12 cellular contexts compared by ENCODE assay signal in the genomic region with DNA sequence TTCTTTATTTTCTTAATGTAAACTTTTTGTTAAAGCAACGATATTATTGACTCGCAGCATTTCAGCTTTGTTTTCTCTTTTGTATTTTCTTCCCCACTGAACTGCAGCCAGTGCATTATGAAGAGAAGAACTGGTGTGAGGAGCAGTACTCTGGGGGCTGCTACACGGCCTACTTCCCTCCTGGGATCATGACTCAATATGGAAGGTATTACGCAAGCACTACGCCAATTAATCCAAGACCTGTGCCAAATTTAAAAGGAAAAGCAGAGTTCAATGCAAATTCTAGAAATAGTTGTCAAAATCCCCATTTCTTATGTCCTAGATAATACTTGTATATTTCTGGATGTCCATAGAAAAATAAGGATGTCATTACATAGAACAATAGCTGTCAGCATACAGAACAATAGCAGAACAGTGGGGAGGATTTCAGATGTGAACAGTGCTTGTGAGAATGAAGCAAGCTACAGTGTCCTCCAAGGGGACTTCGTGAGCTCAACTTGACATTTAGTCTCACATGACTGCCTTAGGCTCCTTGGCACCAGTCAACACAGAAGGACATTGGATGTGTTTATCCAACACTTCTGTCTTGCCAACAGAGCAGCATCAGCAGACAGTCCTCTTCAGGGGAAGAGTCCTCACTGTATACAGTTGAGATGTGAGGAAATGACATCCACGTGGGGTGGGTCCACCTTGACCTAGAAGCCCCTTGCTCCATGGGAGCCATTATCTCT.
DNase-seq lines count a peak whose midpoint lies in the region; ATAC-seq, FAIRE-seq and TF ChIP-seq lines count a peak whose summit lies in the region.
"Had no signal": no experiment of that assay in that cellular context is flagged by ENCODE, and none has a peak within 500 bp of the region (broad histone marks: within the 10 kb centered on the region; RNA-seq: fewer than 3 reads in every experiment).

No MANE protein-coding gene starts in this region.

- H3K36me3 ChIP-seq in mucosa of descending colon (ENCODE audit: low read depth) = no peaks in the 10 kb centered on the region
- H3K36me3 ChIP-seq: tibial nerve had no signal

- no peak for TF ChIP-seq POLR2A in GM12891 (IDR thresholded peaks at IDR 0.05; ENCODE audit: low read depth, low read length)

- intact Hi-C loops in right cardiac atrium (cut with DNase I) = loop anchor here in 1 of 4 donors (10.0 kb wide), 1 partner anchor 77 kb away; no protein-coding TSS in a partner anchor
- intact Hi-C loops in activated CD4-positive, alpha-beta T cell treated with anti-CD3 and anti-CD28 coated beads for 36 hours (cut with DNase I, micrococcal nuclease) = no loop called here
- intact Hi-C loops in mucosa of descending colon (cut with DNase I, micrococcal nuclease) = no loop called here

- POLR2A ChIA-PET in activated CD4-positive, alpha-beta T cell treated with anti-CD3 and anti-CD28 coated beads for 36 hours (lab: Charles Lee) = no interaction called here

- H3K9me3 Mint-ChIP-seq in activated CD4-positive, alpha-beta T cell treated with anti-CD3 and anti-CD28 coated beads for 36 hours (ENCODE audit: low read depth) = no peaks in the 10 kb centered on the region

- no peak for TF ChIP-seq CTCF in mucosa of descending colon (IDR thresholded peaks at IDR 0.05)

- CTCF ChIA-PET in activated CD4-positive, alpha-beta T cell treated with anti-CD3 and anti-CD28 coated beads for 36 hours (lab: Charles Lee) = interaction anchor here (1.3 kb wide), 1 partner anchor 8 kb away, joined by 3 read pairs; no protein-coding TSS in a partner anchor

- no peaks in the 10 kb centered on the region for H3K27me3 ChIP-seq in right cardiac atrium (ENCODE audit: control insufficient read depth, insufficient read depth)
- H3K27me3 ChIP-seq: tibial nerve had no signal

- no peak overlapping the region for H3K4me3 Mint-ChIP-seq in activated CD4-positive, alpha-beta T cell treated with anti-CD3 and anti-CD28 coated beads for 36 hours

- H3K4me1 ChIP-seq in right cardiac atrium (ENCODE audit: control insufficient read depth, insufficient read depth, low read length) (peaks cover 1% of the 10 kb centered on the region), mucosa of descending colon (ENCODE audit: low read depth) (no peaks in the 10 kb centered on the region)

- H3K27ac ChIP-seq in right cardiac atrium (ENCODE audit: low read length) = peak overlapping the region; percentile 80
- H3K27ac ChIP-seq: tibial nerve had no signal

- ATAC-seq in right cardiac atrium (peak; percentile 90 to 91), mucosa of descending colon (no peak)
- no peak for ATAC-seq in activated CD4-positive, alpha-beta T cell treated with anti-CD3 and anti-CD28 coated beads for 36 hours

- H3K9me3 ChIP-seq in right cardiac atrium (ENCODE audit: control insufficient read depth, low read length) (no peaks in the 10 kb centered on the region), mucosa of descending colon (no peaks in the 10 kb centered on the region)
- H3K9me3 ChIP-seq: tibial nerve had no signal

- FAIRE-seq in GM12891 (lab: Jason Lieb, UNC) = no peak

- H3K4me3 ChIP-seq in right cardiac atrium (ENCODE audit: low read length) (no peak overlapping the region), mucosa of descending colon (no peak overlapping the region)
- H3K4me3 ChIP-seq: tibial nerve had no signal

- H3K27me3 Mint-ChIP-seq in activated CD4-positive, alpha-beta T cell treated with anti-CD3 and anti-CD28 coated beads for 36 hours = no peaks in the 10 kb centered on the region

- H3K36me3 Mint-ChIP-seq in activated CD4-positive, alpha-beta T cell treated with anti-CD3 and anti-CD28 coated beads for 36 hours (ENCODE audit: low read depth) = no peaks in the 10 kb centered on the region

- no peak overlapping the region for H3K27ac Mint-ChIP-seq in activated CD4-positive, alpha-beta T cell treated with anti-CD3 and anti-CD28 coated beads for 36 hours

- H3K4me1 Mint-ChIP-seq in activated CD4-positive, alpha-beta T cell treated with anti-CD3 and anti-CD28 coated beads for 36 hours = no peaks in the 10 kb centered on the region

- DNase-seq in M059J (ENCODE audit: low read depth) = peak; percentile 23
- DNase-seq in dermis blood vessel endothelial cell = peak; percentile 43
- peak in 1 of 3 donors; percentile 40 for DNase-seq in right cardiac atrium
- DNase-seq in superior temporal gyrus (ENCODE audit: extremely low spot score) = peak; percentile 14
- no peak for DNase-seq in activated CD4-positive, alpha-beta T cell treated with anti-CD3 and anti-CD28 coated beads for 36 hours
- DNase-seq in NCI-H2196 treated with DMSO at 0.1 percent for 48 hours (lab: John Stamatoyannopoulos, UW; ENCODE audit: unreplicated experiment) = no peak
- no peak for DNase-seq in mucosa of descending colon
- DNase-seq in GM12891 (ENCODE audit: insufficient read length, low spot score) = no peak
- DNase-seq: activated CD8-positive, alpha-beta memory T cell treated with anti-CD3 and anti-CD28 coated beads, Interleukin-2, amount 50 U/mL, for 4 hours; NCI-H1436 treated with DMSO at 0.1 percent for 48 hours; NCI-H526 treated with DMSO at 0.1 percent for 48 hours had no signal

- 19% methylated on average over 7 of the region's 7 CpGs for WGBS in right cardiac atrium

TF ChIP-seq in GM12891, 5 proteins besides CTCF, POLR2A, EP300 and RAD21:
- no peak for TF ChIP-seq POLR2AphosphoS5 (IDR thresholded peaks at IDR 0.05; ENCODE audit: low read depth, low read length)
- no peak for TF ChIP-seq TAF1 (IDR thresholded peaks at IDR 0.05; ENCODE audit: low read depth, low read length)
- no peak for TF ChIP-seq POU2F2 (IDR thresholded peaks at IDR 0.05; ENCODE audit: low read depth, low read length)
- TF ChIP-seq PAX5 (IDR thresholded peaks at IDR 0.05; ENCODE audit: insufficient read depth, low read length, severe bottlenecking) = no peak
- TF ChIP-seq SPI1 (IDR thresholded peaks at IDR 0.05; ENCODE audit: low read depth, low read length) = no peak

Comparison
In these comparisons a context has a peak if more than half of its experiments do, and no peak if none do; other contexts are left out.
1. DNase-seq: peak in M059J (single experiment), dermis blood vessel endothelial cell (single experiment) and superior temporal gyrus (single experiment); none in activated CD4-positive, alpha-beta T cell treated with anti-CD3 and anti-CD28 coated beads for 36 hours (single experiment), NCI-H2196 treated with DMSO at 0.1 percent for 48 hours (single experiment), mucosa of descending colon (0 of 3) and GM12891 (single experiment).
2. ATAC-seq: peak in right cardiac atrium (2 of 2); none in activated CD4-positive, alpha-beta T cell treated with anti-CD3 and anti-CD28 coated beads for 36 hours (single experiment) and mucosa of descending colon (single experiment).